Comparison of ENCODE assay signal across 8 cellular contexts in the genomic region with DNA sequence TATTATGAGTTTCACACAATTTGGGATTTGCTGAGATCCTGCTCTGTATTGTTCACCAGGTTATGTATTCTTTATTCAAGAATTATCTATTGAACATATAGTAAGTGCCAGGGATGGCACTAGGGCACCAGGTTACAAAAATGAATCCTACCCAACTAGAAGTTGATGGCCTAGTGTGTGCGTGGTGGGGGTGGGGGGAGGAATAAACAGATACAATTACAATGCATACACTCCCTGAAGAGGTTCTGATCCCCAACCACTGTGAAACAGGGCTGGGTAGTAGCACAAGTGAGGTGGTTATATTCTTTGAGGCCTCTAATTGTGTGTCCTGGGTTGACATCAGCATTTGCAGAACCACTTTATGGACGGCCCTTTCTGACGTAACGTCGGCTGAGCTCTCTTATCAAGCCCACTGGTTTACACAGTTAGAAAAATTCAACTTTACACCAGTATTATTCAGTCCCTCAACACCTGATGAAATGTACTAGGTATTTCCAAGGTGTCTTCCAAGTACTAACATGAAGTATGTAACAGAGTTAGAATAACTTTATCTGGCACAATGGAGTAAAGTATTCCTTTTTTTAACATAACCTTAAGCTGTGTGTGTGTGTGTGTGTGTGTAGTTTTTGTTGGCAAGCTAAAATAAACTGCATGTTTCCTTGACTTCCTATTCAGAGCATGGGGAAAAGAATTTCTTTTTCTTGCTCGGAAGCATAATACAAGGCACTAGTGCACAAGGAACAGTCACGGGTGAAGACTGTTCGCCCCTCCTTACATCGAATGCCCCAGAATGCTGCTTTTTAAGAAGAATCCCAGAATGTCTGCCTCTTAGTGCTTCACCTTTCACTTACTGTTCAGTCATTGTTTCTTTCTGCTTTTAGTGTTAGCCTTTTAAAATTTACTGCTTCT. TPM values are rescaled to one million over a fixed set of nuclear protein-coding genes. Genes with fewer than 3 reads are reported as not detected.
DNase-seq lines count a peak whose midpoint lies in the region; FAIRE-seq and TF ChIP-seq lines count a peak whose summit lies in the region.

No MANE protein-coding gene starts in this region.

- POLR2A ChIA-PET in activated CD4-positive, alpha-beta T cell treated with anti-CD3 and anti-CD28 coated beads, Interleukin-2, amount 10 ng/mL, durations not matched to agents 7 days and 5 days (lab: Charles Lee), result interaction anchor here (0.6 kb wide), 1 partner anchor 95 kb away, joined by 3 read pairs; no protein-coding TSS in a partner anchor
- POLR2A ChIA-PET in A673 (lab: Charles Lee; ENCODE audit: low non-redundant PET), result no interaction called here

- H3K36me3 ChIP-seq in adrenal gland (replicated peaks in 1 of 2) (no peaks in the 10 kb centered on the region), kidney (ENCODE audit: control insufficient read depth in 1 of 2, insufficient read depth in 2 of 2, low read length in 2 of 2) (no peaks in the 10 kb centered on the region), thyroid gland (no peaks in the 10 kb centered on the region), A673 (ENCODE audit: insufficient read depth, low read length, poor library complexity, severe bottlenecking) (peaks cover 12% of the 10 kb centered on the region)

- DNase-seq in activated CD4-positive, alpha-beta T cell treated with anti-CD3 and anti-CD28 coated beads, Interleukin-2, amount 10 ng/mL, durations not matched to agents 7 days and 5 days, result no peak
- no peak for DNase-seq in activated CD4-positive, alpha-beta T cell treated with anti-CD3 and anti-CD28 coated beads for 1 hour
- DNase-seq in adrenal gland (peak in 2 of 7 donors; percentile 20 to 22), kidney (no peak), thyroid gland (peak in 1 of 2 donors; percentile 27), RPMI8226 (no peak), HK-2 (ENCODE audit: unreplicated experiment) (no peak), A673 (ENCODE audit: low spot score) (no peak)

- H3K27me3 ChIP-seq in adrenal gland, result no peaks in the 10 kb centered on the region
- H3K27me3 ChIP-seq in thyroid gland, result no peaks in the 10 kb centered on the region
- no peaks in the 10 kb centered on the region for H3K27me3 ChIP-seq in A673 (replicated peaks; ENCODE audit: insufficient read depth, low read depth, low read length, poor library complexity)

- H3K4me1 Mint-ChIP-seq in activated CD4-positive, alpha-beta T cell treated with anti-CD3 and anti-CD28 coated beads, Interleukin-2, amount 10 ng/mL, durations not matched to agents 7 days and 5 days, result peaks cover 80% of the 10 kb centered on the region

- H3K4me1 ChIP-seq in adrenal gland (replicated peaks in 1 of 2) (peaks cover 7 to 66% of the 10 kb centered on the region in 2 donors), kidney (ENCODE audit: control insufficient read depth in 1 of 2, insufficient read depth in 1 of 2, low read depth in 1 of 2, low read length in 2 of 2) (peaks cover 21 to 22% of the 10 kb centered on the region in 2 donors), thyroid gland (peaks cover 32 to 36% of the 10 kb centered on the region in 2 donors), A673 (ENCODE audit: insufficient read depth, low read length, poor library complexity, severe bottlenecking) (peaks cover 51% of the 10 kb centered on the region)

- CTCF ChIA-PET in activated CD4-positive, alpha-beta T cell treated with anti-CD3 and anti-CD28 coated beads, Interleukin-2, amount 10 ng/mL, durations not matched to agents 7 days and 5 days (lab: Charles Lee), result interaction anchor here (0.5 to 5.3 kb wide), 19 partner anchors 9 to 100 kb away, joined by 3 to 33 read pairs (median 5); partner anchors contain the start of gene SYNE3
- CTCF ChIA-PET in A673 (lab: Charles Lee), result interaction anchor here (0.6 to 1.4 kb wide), 7 partner anchors 8 to 86 kb away, joined by 3 to 24 read pairs (median 3); no protein-coding TSS in a partner anchor

- H3K9me3 ChIP-seq in adrenal gland (replicated peaks in 1 of 3) (no peaks in the 10 kb centered on the region), kidney (ENCODE audit: control insufficient read depth in 1 of 2, low read length in 2 of 2) (no peaks in the 10 kb centered on the region), thyroid gland (no peaks in the 10 kb centered on the region), A673 (ENCODE audit: low read depth, low read length, poor library complexity, severe bottlenecking) (no peaks in the 10 kb centered on the region)

- H3K4me3 Mint-ChIP-seq in activated CD4-positive, alpha-beta T cell treated with anti-CD3 and anti-CD28 coated beads, Interleukin-2, amount 10 ng/mL, durations not matched to agents 7 days and 5 days, result no peak overlapping the region

- H3K27ac Mint-ChIP-seq in activated CD4-positive, alpha-beta T cell treated with anti-CD3 and anti-CD28 coated beads, Interleukin-2, amount 10 ng/mL, durations not matched to agents 7 days and 5 days, result peak overlapping the region; percentile 96

- TF ChIP-seq POLR2A in adrenal gland (IDR thresholded peaks at IDR 0.05) (no peak), thyroid gland (IDR thresholded peaks at IDR 0.05) (no peak)

- no peak overlapping the region for H3K4me3 ChIP-seq in adrenal gland
- H3K4me3 ChIP-seq in kidney (ENCODE audit: low read length in 2 of 2), result no peak overlapping the region
- H3K4me3 ChIP-seq in thyroid gland (replicated peaks in 1 of 3), result no peak overlapping the region
- H3K4me3 ChIP-seq in A673 (ENCODE audit: low read depth, low read length, poor library complexity, severe bottlenecking), result no peak overlapping the region

- H3K9me3 Mint-ChIP-seq in activated CD4-positive, alpha-beta T cell treated with anti-CD3 and anti-CD28 coated beads, Interleukin-2, amount 10 ng/mL, durations not matched to agents 7 days and 5 days, result no peaks in the 10 kb centered on the region

- H3K27ac ChIP-seq in adrenal gland (peak overlapping the region in 4 of 5 donors; percentile 52 to 81 (median 66)), kidney (ENCODE audit: low read depth in 2 of 2, low read length in 2 of 2) (peak overlapping the region; percentile 43 to 44), thyroid gland (peak overlapping the region; percentile 42 to 69 (median 66)), A673 (ENCODE audit: low read depth, low read length, poor library complexity, severe bottlenecking) (no peak overlapping the region)

- 28 to 36% (median 34%) methylated on average over 9 of the region's 9 CpGs for WGBS in adrenal gland, 4 donors
- 22 to 30% methylated on average over 9 of the region's 9 CpGs for WGBS in thyroid gland, 2 donors

- no peaks in the 10 kb centered on the region for H3K27me3 Mint-ChIP-seq in activated CD4-positive, alpha-beta T cell treated with anti-CD3 and anti-CD28 coated beads, Interleukin-2, amount 10 ng/mL, durations not matched to agents 7 days and 5 days

- no peak overlapping the region for H3K9ac ChIP-seq in kidney (ENCODE audit: low read length in 2 of 2)

- TF ChIP-seq CTCF in adrenal gland (IDR thresholded peaks at IDR 0.05) (no peak), kidney (IDR thresholded peaks at IDR 0.05; ENCODE audit: borderline replicate concordance, extremely low read depth, insufficient read depth) (no peak), thyroid gland (IDR thresholded peaks at IDR 0.05) (no peak), A673 (conservative IDR thresholded peaks at IDR 0.05; ENCODE audit: low read depth, low read length) (no peak)

- no peak for FAIRE-seq in kidney (lab: Jason Lieb, UNC)

- H3K36me3 Mint-ChIP-seq in activated CD4-positive, alpha-beta T cell treated with anti-CD3 and anti-CD28 coated beads, Interleukin-2, amount 10 ng/mL, durations not matched to agents 7 days and 5 days (ENCODE audit: low read depth), result peaks cover 13% of the 10 kb centered on the region

- BruUV-seq in A673 (replicated peaks; lab: Mats Ljungman, UMichigan), result no TSS peak

- intact Hi-C loops in adrenal gland (cut with DNase I) (loop anchor here (2.0 to 5.0 kb wide), 2 partner anchors 82 to 84 kb away; no protein-coding TSS in a partner anchor), kidney (cut with DNase I) (no loop called here), thyroid gland (cut with DNase I) (no loop called here), A673 (cut with micrococcal nuclease; ENCODE audit: unreplicated experiment) (loop anchor here (2.0 kb wide), 1 partner anchor 84 kb away; no protein-coding TSS in a partner anchor)

RNA-seq across cellular contexts. Expression of gene GLRX5, which starts 8.1 kb away (rescaled TPM):
- total RNA-seq in activated CD4-positive, alpha-beta T cell treated with anti-CD3 and anti-CD28 coated beads, Interleukin-2, amount 10 ng/mL, durations not matched to agents 7 days and 5 days, result 10 to 100 TPM; 36.6 to 51.2 TPM
- total RNA-seq in adrenal gland (100 to 1,000 TPM in 1 of 8 donors, 10 to 100 TPM in 7; 45.3 to 128 (median 71.6) TPM), kidney (46.7 TPM), thyroid gland (10 to 100 TPM; 33.9 to 64.1 (median 41.3) TPM), A673 (2021) (63.5 and 68.8 TPM in 2 replicates)
- polyA plus RNA-seq in adrenal gland (100 to 1,000 TPM in 1 of 3 donors, 10 to 100 TPM in 2; 32.7 to 134 (median 57.6) TPM), kidney (ENCODE audit: insufficient read depth, low read depth, low replicate concordance) (124 TPM)

RNA-seq across cellular contexts. Expression of gene SYNE3, which starts 10.3 kb away (rescaled TPM):
- 10 to 100 TPM; 81.0 to 95.8 TPM for total RNA-seq in activated CD4-positive, alpha-beta T cell treated with anti-CD3 and anti-CD28 coated beads, Interleukin-2, amount 10 ng/mL, durations not matched to agents 7 days and 5 days
- 10 to 100 TPM; 10.5 to 24.8 (median 14.4) TPM for total RNA-seq in adrenal gland
- polyA plus RNA-seq in adrenal gland, result 1 to 10 TPM; 2.5 to 6.2 (median 4.4) TPM
- total RNA-seq in kidney, result 18.5 TPM
- 0.54 TPM for polyA plus RNA-seq in kidney (ENCODE audit: insufficient read depth, low read depth, low replicate concordance)
- total RNA-seq in thyroid gland, result 10 to 100 TPM in 3 of 4 donors, 1 to 10 TPM in 1; 9.7 to 21.9 (median 17.6) TPM
- 6.3 and 6.4 TPM in 2 replicates for total RNA-seq in A673 (2021)

Comparison
In these comparisons a context has a peak if more than half of its experiments do, and no peak if none do; other contexts are left out.
1. intact Hi-C loops: an anchor here in adrenal gland (2.0 to 5.0 kb wide) and A673 (2.0 kb wide); none called in kidney and thyroid gland.